Comparison of ENCODE assay signal across 8 cellular contexts in genomic region chr1:235417101-235417697, GRCh38. TPM values are rescaled to one million over a fixed set of nuclear protein-coding genes. Genes with fewer than 3 reads are reported as not detected.
DNase-seq lines count a peak whose midpoint lies in the region; ATAC-seq and TF ChIP-seq lines count a peak whose summit lies in the region.

No MANE protein-coding gene starts in this region.

- no peak overlapping the region for H2AK5ac ChIP-seq in H9 (ENCODE audit: insufficient read length, low read length)

- DNase-seq in CD4-positive, alpha-beta memory T cell, result peak in 4 of 5 donors; percentile 55 to 69 (median 64)
- DNase-seq in H9 (peak; percentile 57), NCI-H82 (lab: John Stamatoyannopoulos, UW) (peak; percentile 79), endodermal cell (peak; percentile 91), middle frontal gyrus (ENCODE audit: extremely low spot score, low spot score) (peak; percentile 40)
- peak; percentile 21 to 33 for DNase-seq in activated CD8-positive, alpha-beta memory T cell treated with anti-CD3 and anti-CD28 coated beads for 4 hours (ENCODE audit: low read depth in 2 of 2)
- peak; percentile 30 for DNase-seq in stimulated activated CD8-positive, alpha-beta memory T cell treated with anti-CD3 and anti-CD28 coated beads, Interleukin-7, amount 100 ng/mL, for 24 hours (ENCODE audit: low read depth)

- H3K4me3 ChIP-seq in CD4-positive, alpha-beta memory T cell (ENCODE audit: low read length in 2 of 2), result no peak overlapping the region
- no peak overlapping the region for H3K4me3 ChIP-seq in endodermal cell (ENCODE audit: low read length)

- H2BK5ac ChIP-seq in H9 (ENCODE audit: insufficient read length, low read length), result no peak overlapping the region

- H3K27ac ChIP-seq in CD4-positive, alpha-beta memory T cell (ENCODE audit: low read depth, low read length), result no peak overlapping the region
- H3K27ac ChIP-seq in H9 (ENCODE audit: insufficient read length, low read depth, low read length) (no peak overlapping the region), endodermal cell (ENCODE audit: low read depth, low read length) (no peak overlapping the region)

- H4K5ac ChIP-seq in H9 (ENCODE audit: insufficient read length, low read depth, low read length), result no peak overlapping the region

- no peak overlapping the region for H3K4me2 ChIP-seq in H9 (ENCODE audit: insufficient read depth, insufficient read length, low read length)

- no peak overlapping the region for H3K9ac ChIP-seq in H9 (ENCODE audit: extremely low read depth, insufficient read length, low read length)
- no peak overlapping the region for H3K9ac ChIP-seq in endodermal cell (ENCODE audit: extremely low read depth, low read length, poor library complexity, severe bottlenecking)

- H3K4me3 Mint-ChIP-seq in CD4-positive, alpha-beta memory T cell, result no peak overlapping the region
- H3K4me3 Mint-ChIP-seq in H9 (no peak overlapping the region), endodermal cell (no peak overlapping the region)

- no peaks in the 10 kb centered on the region for H3K27me3 ChIP-seq in CD4-positive, alpha-beta memory T cell (ENCODE audit: insufficient read depth, low read length)
- H3K27me3 ChIP-seq in H9 (ENCODE audit: insufficient read depth, low read length) (no peaks in the 10 kb centered on the region), endodermal cell (ENCODE audit: control insufficient read depth, insufficient read depth, low read length, poor library complexity, severe bottlenecking) (no peaks in the 10 kb centered on the region)

- no peaks in the 10 kb centered on the region for H3K23me2 ChIP-seq in H9 (ENCODE audit: insufficient read length, low read depth, low read length, poor library complexity, severe bottlenecking)

- no peak overlapping the region for H2BK20ac ChIP-seq in H9 (ENCODE audit: low read depth, low read length, poor library complexity, severe bottlenecking)

- POLR2A ChIA-PET in CD4-positive, alpha-beta memory T cell (lab: Charles Lee; ENCODE audit: partially characterized antibody), result interaction anchor here (0.7 to 2.6 kb wide), 6 partner anchors 118 to 313 kb away, joined by 3 to 9 read pairs (median 4); partner anchors contain the start of gene RBM34

- H3K79me1 ChIP-seq in H9 (ENCODE audit: insufficient read depth, low read depth, low read length, poor library complexity, severe bottlenecking), result no peaks in the 10 kb centered on the region

- no peak overlapping the region for H2BK120ac ChIP-seq in H9 (ENCODE audit: low read depth, low read length, poor library complexity, severe bottlenecking)

- H2BK12ac ChIP-seq in H9 (ENCODE audit: insufficient read length, low read depth, low read length), result no peak overlapping the region

- CTCF ChIA-PET in CD4-positive, alpha-beta memory T cell (lab: Charles Lee; ENCODE audit: partially characterized antibody), result interaction anchor here (0.6 to 7.4 kb wide), 61 partner anchors 9 to 930 kb away, joined by 3 to 130 read pairs (median 6); partner anchors contain the start of genes B3GALNT2 and TOMM20

- no peak overlapping the region for H2BK15ac ChIP-seq in H9 (ENCODE audit: low read depth, low read length)

- H3K9me3 Mint-ChIP-seq in CD4-positive, alpha-beta memory T cell, result no peaks in the 10 kb centered on the region
- peaks cover 3 to 4% of the 10 kb centered on the region in 2 experiments; a peak in 4 of 5 replicates for H3K9me3 Mint-ChIP-seq in H9
- H3K9me3 Mint-ChIP-seq in endodermal cell, result peaks cover 3% of the 10 kb centered on the region

- no CpG with 5 or more reads among the region's 7 CpGs for WGBS in H9 (ENCODE audit: extremely low coverage, insufficient read length, low lambda C conversion rate)
- 0 to 37% methylated on average over 3 to 5 of the region's 7 CpGs for WGBS in endodermal cell (ENCODE audit: insufficient coverage in 1 of 2, insufficient read length in 1 of 2), 2 experiments

- H3K36me3 Mint-ChIP-seq in CD4-positive, alpha-beta memory T cell, result peaks cover 0 to 8% of the 10 kb centered on the region in 2 donors
- H3K36me3 Mint-ChIP-seq in H9 (ENCODE audit: insufficient read depth in 1 of 3, low read depth in 3 of 3), result peaks cover 12 to 17% (median 12%) of the 10 kb centered on the region in 3 experiments; a peak in 6 of 7 replicates
- peaks cover 32% of the 10 kb centered on the region for H3K36me3 Mint-ChIP-seq in endodermal cell (ENCODE audit: low read depth)

- H3K27me3 Mint-ChIP-seq in CD4-positive, alpha-beta memory T cell, result no peaks in the 10 kb centered on the region
- H3K27me3 Mint-ChIP-seq in H9 (ENCODE audit: low read depth) (no peaks in the 10 kb centered on the region; the same call in 1 of the 2 replicates), endodermal cell (ENCODE audit: insufficient read depth) (no peaks in the 10 kb centered on the region)

- peaks cover 0 to 11% (median 5%) of the 10 kb centered on the region in 4 donors for H3K4me1 Mint-ChIP-seq in CD4-positive, alpha-beta memory T cell
- H3K4me1 Mint-ChIP-seq in H9 (no peaks in the 10 kb centered on the region), endodermal cell (no peaks in the 10 kb centered on the region)

- no peak overlapping the region for H3T11ph ChIP-seq in H9 (ENCODE audit: low read length)

- no peak overlapping the region for H4K8ac ChIP-seq in H9 (replicated peaks; ENCODE audit: insufficient read length, low read depth, low read length)

- no peaks in the 10 kb centered on the region for H3K4me1 ChIP-seq in CD4-positive, alpha-beta memory T cell (ENCODE audit: insufficient read depth, low read length)
- H3K4me1 ChIP-seq in H9 (ENCODE audit: insufficient read depth, low read length) (no peaks in the 10 kb centered on the region), endodermal cell (ENCODE audit: control insufficient read depth, insufficient read depth, low read length) (no peaks in the 10 kb centered on the region)

- H4K20me1 ChIP-seq in H9 (ENCODE audit: control insufficient read depth, insufficient read depth, insufficient read length), result no peaks in the 10 kb centered on the region

- no peaks in the 10 kb centered on the region for H3K36me3 ChIP-seq in CD4-positive, alpha-beta memory T cell (ENCODE audit: insufficient read depth, low read length)
- H3K36me3 ChIP-seq in endodermal cell (ENCODE audit: control insufficient read depth, insufficient read depth, low read length), result peaks cover 19% of the 10 kb centered on the region

- H3K18ac ChIP-seq in H9 (ENCODE audit: insufficient read length, low read depth, low read length), result no peak overlapping the region

- no peak overlapping the region for H4K91ac ChIP-seq in H9 (ENCODE audit: insufficient read length, low read depth, low read length)

- no peak overlapping the region for H3K14ac ChIP-seq in H9 (ENCODE audit: insufficient read depth, low read length)

- H2AFZ ChIP-seq in H9 (ENCODE audit: low read length), result no peak overlapping the region

- TF ChIP-seq CTCF in H9 (conservative IDR thresholded peaks at IDR 0.05), result peak; percentile 88
- peak; percentile 89 for TF ChIP-seq CTCF in endodermal cell (conservative IDR thresholded peaks at IDR 0.05)

- H3K56ac ChIP-seq in H9 (ENCODE audit: insufficient read length, low read depth, low read length), result no peak overlapping the region

- no peak overlapping the region for H3K4ac ChIP-seq in H9 (ENCODE audit: low read depth, low read length)

- no peak for ATAC-seq in GM21737 (IDR thresholded peaks at IDR 0.05; ENCODE audit: unreplicated experiment)

- H3K27ac Mint-ChIP-seq in CD4-positive, alpha-beta memory T cell, result peak overlapping the region in 1 of 7 donors; percentile 77
- H3K27ac Mint-ChIP-seq in H9 (no peak overlapping the region), endodermal cell (peak overlapping the region; percentile 52)

- intact Hi-C loops in CD4-positive, alpha-beta memory T cell (cut with micrococcal nuclease), result loop anchor here (1.0 to 2.0 kb wide), 5 partner anchors 89 to 918 kb away; partner anchors contain the start of genes ARID4B, GGPS1 and RBM34

- no peak overlapping the region for H3K23ac ChIP-seq in H9 (ENCODE audit: insufficient read length, low read depth, low read length)

- no peaks in the 10 kb centered on the region for H3K9me3 ChIP-seq in CD4-positive, alpha-beta memory T cell (ENCODE audit: control insufficient read depth in 1 of 2, low read length in 2 of 2)
- H3K9me3 ChIP-seq in H9 (ENCODE audit: control insufficient read depth, low read depth, low read length), result no peaks in the 10 kb centered on the region
- no peaks in the 10 kb centered on the region for H3K9me3 ChIP-seq in endodermal cell (ENCODE audit: control insufficient read depth, low read length)

- H3K79me2 ChIP-seq in H9 (ENCODE audit: insufficient read depth, low read length), result 0 out of 2 replicates have a peak, but pooled peaks cover 1% of the 10 kb centered on the region

RNA-seq across cellular contexts. Expression of gene TBCE, which starts 50.0 kb away (rescaled TPM):
- total RNA-seq in CD4-positive, alpha-beta memory T cell, result 10 to 100 TPM; 17.0 to 17.5 TPM
- polyA plus RNA-seq in CD4-positive, alpha-beta memory T cell, result 10 to 100 TPM; 18.6 to 19.1 TPM
- 39.4 and 41.6 TPM in 2 replicates for total RNA-seq in H9 (2021)
- 10 to 100 TPM; 31.8 to 33.3 TPM for total RNA-seq in endodermal cell
- polyA plus RNA-seq in endodermal cell (2013, experiment 1 of 2), result 31.3 TPM
- 23.6 TPM for polyA plus RNA-seq in endodermal cell (2013, experiment 2 of 2)

Comparison
In these comparisons a context has a peak if more than half of its experiments do, and no peak if none do; other contexts are left out.
1. DNase-seq: peak in every context shown above with its lines; median percentile 91 in endodermal cell; 79 in NCI-H82; 64 in CD4-positive, alpha-beta memory T cell; 57 in H9; 40 in middle frontal gyrus; 30 in stimulated activated CD8-positive, alpha-beta memory T cell treated with anti-CD3 and anti-CD28 coated beads, Interleukin-7, amount 100 ng/mL, for 24 hours; 27 in activated CD8-positive, alpha-beta memory T cell treated with anti-CD3 and anti-CD28 coated beads for 4 hours.